1 cellular context compared by ENCODE assay signal in the genomic region with DNA sequence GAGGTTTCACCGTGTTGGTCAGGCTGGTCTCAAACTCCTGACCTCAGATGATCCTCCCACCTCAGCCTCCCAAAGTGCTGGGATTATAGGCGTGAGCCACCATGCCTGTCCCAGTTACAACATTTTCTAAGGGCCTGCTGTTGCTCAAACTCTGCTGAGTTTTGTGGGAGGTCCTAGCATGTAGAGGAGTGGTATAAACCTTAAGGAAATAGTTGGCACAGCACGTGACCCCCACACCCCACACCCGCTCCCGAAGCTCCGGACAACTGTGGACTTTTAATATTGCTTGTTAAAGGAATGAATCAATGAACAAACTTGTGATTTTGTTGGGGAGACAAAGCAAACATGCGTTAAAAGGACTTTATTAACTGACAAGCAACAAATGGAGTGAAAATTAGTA.
TF ChIP-seq lines count a peak whose summit lies in the region.

No MANE protein-coding gene starts in this region.

TF ChIP-seq in HCT116, 20 proteins besides CTCF, POLR2A, EP300 and RAD21 (continued from another document):
- TF ChIP-seq, protein P1, sequence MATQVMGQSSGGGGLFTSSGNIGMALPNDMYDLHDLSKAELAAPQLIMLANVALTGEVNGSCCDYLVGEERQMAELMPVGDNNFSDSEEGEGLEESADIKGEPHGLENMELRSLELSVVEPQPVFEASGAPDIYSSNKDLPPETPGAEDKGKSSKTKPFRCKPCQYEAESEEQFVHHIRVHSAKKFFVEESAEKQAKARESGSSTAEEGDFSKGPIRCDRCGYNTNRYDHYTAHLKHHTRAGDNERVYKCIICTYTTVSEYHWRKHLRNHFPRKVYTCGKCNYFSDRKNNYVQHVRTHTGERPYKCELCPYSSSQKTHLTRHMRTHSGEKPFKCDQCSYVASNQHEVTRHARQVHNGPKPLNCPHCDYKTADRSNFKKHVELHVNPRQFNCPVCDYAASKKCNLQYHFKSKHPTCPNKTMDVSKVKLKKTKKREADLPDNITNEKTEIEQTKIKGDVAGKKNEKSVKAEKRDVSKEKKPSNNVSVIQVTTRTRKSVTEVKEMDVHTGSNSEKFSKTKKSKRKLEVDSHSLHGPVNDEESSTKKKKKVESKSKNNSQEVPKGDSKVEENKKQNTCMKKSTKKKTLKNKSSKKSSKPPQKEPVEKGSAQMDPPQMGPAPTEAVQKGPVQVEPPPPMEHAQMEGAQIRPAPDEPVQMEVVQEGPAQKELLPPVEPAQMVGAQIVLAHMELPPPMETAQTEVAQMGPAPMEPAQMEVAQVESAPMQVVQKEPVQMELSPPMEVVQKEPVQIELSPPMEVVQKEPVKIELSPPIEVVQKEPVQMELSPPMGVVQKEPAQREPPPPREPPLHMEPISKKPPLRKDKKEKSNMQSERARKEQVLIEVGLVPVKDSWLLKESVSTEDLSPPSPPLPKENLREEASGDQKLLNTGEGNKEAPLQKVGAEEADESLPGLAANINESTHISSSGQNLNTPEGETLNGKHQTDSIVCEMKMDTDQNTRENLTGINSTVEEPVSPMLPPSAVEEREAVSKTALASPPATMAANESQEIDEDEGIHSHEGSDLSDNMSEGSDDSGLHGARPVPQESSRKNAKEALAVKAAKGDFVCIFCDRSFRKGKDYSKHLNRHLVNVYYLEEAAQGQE (IDR thresholded peaks at IDR 0.05; ENCODE audit: low read depth), result no peak
- TF ChIP-seq TCF7L2 (IDR thresholded peaks at IDR 0.05; ENCODE audit: borderline replicate concordance, extremely low read depth, insufficient read depth, insufficient read length) (no peak), SIN3A (IDR thresholded peaks at IDR 0.05; ENCODE audit: low read depth) (no peak), EGR1 (IDR thresholded peaks at IDR 0.05; ENCODE audit: low read depth) (no peak), SRF (IDR thresholded peaks at IDR 0.05; ENCODE audit: low read depth) (no peak), ZFX (IDR thresholded peaks at IDR 0.05) (no peak), ELF1 (IDR thresholded peaks at IDR 0.05; ENCODE audit: borderline replicate concordance, low read depth) (no peak), ZNF274 (IDR thresholded peaks at IDR 0.05; ENCODE audit: low read depth, low read length) (no peak), JUND (IDR thresholded peaks at IDR 0.05) (no peak), POLR2AphosphoS5 (IDR thresholded peaks at IDR 0.05; ENCODE audit: low read depth, low read length) (no peak), CEBPB (IDR thresholded peaks at IDR 0.05; ENCODE audit: low read depth) (no peak), FOSL1 (IDR thresholded peaks at IDR 0.05; ENCODE audit: low read depth) (no peak), EZH2phosphoT487 (IDR thresholded peaks at IDR 0.05; ENCODE audit: borderline replicate concordance) (no peak), CBX3 (IDR thresholded peaks at IDR 0.05; ENCODE audit: low read depth) (no peak)
- TF ChIP-seq, protein P2, sequence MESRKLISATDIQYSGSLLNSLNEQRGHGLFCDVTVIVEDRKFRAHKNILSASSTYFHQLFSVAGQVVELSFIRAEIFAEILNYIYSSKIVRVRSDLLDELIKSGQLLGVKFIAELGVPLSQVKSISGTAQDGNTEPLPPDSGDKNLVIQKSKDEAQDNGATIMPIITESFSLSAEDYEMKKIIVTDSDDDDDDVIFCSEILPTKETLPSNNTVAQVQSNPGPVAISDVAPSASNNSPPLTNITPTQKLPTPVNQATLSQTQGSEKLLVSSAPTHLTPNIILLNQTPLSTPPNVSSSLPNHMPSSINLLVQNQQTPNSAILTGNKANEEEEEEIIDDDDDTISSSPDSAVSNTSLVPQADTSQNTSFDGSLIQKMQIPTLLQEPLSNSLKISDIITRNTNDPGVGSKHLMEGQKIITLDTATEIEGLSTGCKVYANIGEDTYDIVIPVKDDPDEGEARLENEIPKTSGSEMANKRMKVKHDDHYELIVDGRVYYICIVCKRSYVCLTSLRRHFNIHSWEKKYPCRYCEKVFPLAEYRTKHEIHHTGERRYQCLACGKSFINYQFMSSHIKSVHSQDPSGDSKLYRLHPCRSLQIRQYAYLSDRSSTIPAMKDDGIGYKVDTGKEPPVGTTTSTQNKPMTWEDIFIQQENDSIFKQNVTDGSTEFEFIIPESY (IDR thresholded peaks at IDR 0.05; ENCODE audit: extremely low read depth, insufficient replicate concordance, low read length), result no peak
